In genomic region chr12:49389092-49389703, GRCh38 we compare ENCODE assay signal across 10 cellular contexts. TPM values are rescaled to one million over a fixed set of nuclear protein-coding genes. Genes with fewer than 3 reads are reported as not detected.
DNase-seq lines count a peak whose midpoint lies in the region; ATAC-seq and TF ChIP-seq lines count a peak whose summit lies in the region.
"Had no signal": no experiment of that assay in that cellular context is flagged by ENCODE, and none has a peak within 500 bp of the region (broad histone marks: within the 10 kb centered on the region; RNA-seq: fewer than 3 reads in every experiment).

No MANE protein-coding gene starts in this region.

- intact Hi-C loops in dendritic cell treated with granulocyte-macrophage colony-stimulating factor and Interleukin-4, amounts not matched to agents 40 ng/mL and 50 ng/mL, for 4 days (cut with micrococcal nuclease): no loop called here
- intact Hi-C loops in ovary (cut with DNase I): no loop called here

- H3K36me3 ChIP-seq in CD8-positive, alpha-beta memory T cell (ENCODE audit: insufficient read depth, low read length): no peaks in the 10 kb centered on the region
- no peaks in the 10 kb centered on the region for H3K36me3 ChIP-seq in ovary

- TF ChIP-seq EP300 in ovary (IDR thresholded peaks at IDR 0.05): no peak

- ATAC-seq in HG02884 (IDR thresholded peaks at IDR 0.05; ENCODE audit: unreplicated experiment): no peak

- CTCF ChIA-PET in CD8-positive, alpha-beta memory T cell (lab: Charles Lee): interaction anchor here (1.1 to 2.1 kb wide), 5 partner anchors 10 to 42 kb away, joined by 3 to 15 read pairs (median 6); partner anchors contain the start of gene SPATS2

- TF ChIP-seq POLR2A in ovary (IDR thresholded peaks at IDR 0.05): no peak

- no peak overlapping the region for H3K27ac ChIP-seq in CD8-positive, alpha-beta memory T cell (ENCODE audit: low read depth, low read length)
- no peak overlapping the region for H3K27ac ChIP-seq in ovary

- peak overlapping the region in 6 of 7 donors; percentile 11 to 73 (median 56) for H3K4me3 Mint-ChIP-seq in CD8-positive, alpha-beta memory T cell
- H3K4me3 Mint-ChIP-seq in dendritic cell treated with granulocyte-macrophage colony-stimulating factor and Interleukin-4, amounts not matched to agents 40 ng/mL and 50 ng/mL, for 4 days: peak overlapping the region; percentile 37

- peak; percentile 26 for TF ChIP-seq CTCF in retinal pigment epithelial cell (conservative IDR thresholded peaks at IDR 0.05; ENCODE audit: low read depth, low read length)
- no peak for TF ChIP-seq CTCF in ovary (IDR thresholded peaks at IDR 0.05)

- POLR2A ChIA-PET in CD8-positive, alpha-beta memory T cell (lab: Charles Lee): no interaction called here

- no peaks in the 10 kb centered on the region for H3K27me3 ChIP-seq in CD8-positive, alpha-beta memory T cell (ENCODE audit: insufficient read depth, low read length, poor library complexity, severe bottlenecking)
- H3K27me3 ChIP-seq in ovary: no peaks in the 10 kb centered on the region

- peaks cover 0 to 2% of the 10 kb centered on the region in 2 donors for H3K27me3 Mint-ChIP-seq in CD8-positive, alpha-beta memory T cell
- no peaks in the 10 kb centered on the region for H3K27me3 Mint-ChIP-seq in dendritic cell treated with granulocyte-macrophage colony-stimulating factor and Interleukin-4, amounts not matched to agents 40 ng/mL and 50 ng/mL, for 4 days

- H3K9me3 Mint-ChIP-seq in CD8-positive, alpha-beta memory T cell: no peaks in the 10 kb centered on the region
- no peaks in the 10 kb centered on the region for H3K9me3 Mint-ChIP-seq in dendritic cell treated with granulocyte-macrophage colony-stimulating factor and Interleukin-4, amounts not matched to agents 40 ng/mL and 50 ng/mL, for 4 days

- DNase-seq in CD8-positive, alpha-beta memory T cell: peak; percentile 38 to 73 (median 49)
- DNase-seq in activated CD4-positive, alpha-beta T cell treated with anti-CD3 and anti-CD28 coated beads for 4 hours: peak; percentile 49 to 69
- DNase-seq in retinal pigment epithelial cell (ENCODE audit: low read depth) (no peak), ovary (no peak), GDM1 (lab: John Stamatoyannopoulos, UW) (no peak), hepatic stellate cell (ENCODE audit: low spot score) (no peak)

- H3K36me3 Mint-ChIP-seq in CD8-positive, alpha-beta memory T cell: peaks cover 0 to 3% (median 0%) of the 10 kb centered on the region in 3 donors
- peaks cover 34% of the 10 kb centered on the region for H3K36me3 Mint-ChIP-seq in dendritic cell treated with granulocyte-macrophage colony-stimulating factor and Interleukin-4, amounts not matched to agents 40 ng/mL and 50 ng/mL, for 4 days (ENCODE audit: low read depth)

- 86 to 91% (median 90%) methylated on average over 30 of the region's 30 CpGs for WGBS in ovary, 3 donors

- peak overlapping the region in 1 of 8 donors; percentile 54 for H3K27ac Mint-ChIP-seq in CD8-positive, alpha-beta memory T cell
- peak overlapping the region; percentile 49 for H3K27ac Mint-ChIP-seq in dendritic cell treated with granulocyte-macrophage colony-stimulating factor and Interleukin-4, amounts not matched to agents 40 ng/mL and 50 ng/mL, for 4 days

- H3K9me3 ChIP-seq in CD8-positive, alpha-beta memory T cell (ENCODE audit: low read length): no peaks in the 10 kb centered on the region
- no peaks in the 10 kb centered on the region for H3K9me3 ChIP-seq in ovary

- peaks cover 4 to 7% (median 4%) of the 10 kb centered on the region in 3 donors for H3K4me1 Mint-ChIP-seq in CD8-positive, alpha-beta memory T cell
- peaks cover 29% of the 10 kb centered on the region for H3K4me1 Mint-ChIP-seq in dendritic cell treated with granulocyte-macrophage colony-stimulating factor and Interleukin-4, amounts not matched to agents 40 ng/mL and 50 ng/mL, for 4 days (ENCODE audit: low read depth)

- no peaks in the 10 kb centered on the region for H3K4me1 ChIP-seq in CD8-positive, alpha-beta memory T cell (ENCODE audit: insufficient read depth, low read length)
- H3K4me1 ChIP-seq in ovary (ENCODE audit: insufficient read depth): no peaks in the 10 kb centered on the region

- H3K4me3 ChIP-seq in CD8-positive, alpha-beta memory T cell (ENCODE audit: low read length): no peak overlapping the region
- H3K4me3 ChIP-seq in retinal pigment epithelial cell (ENCODE audit: low read length) (no peak overlapping the region), ovary (no peak overlapping the region)

RNA-seq across cellular contexts. Expression of gene SPATS2, which starts 21.9 kb away (rescaled TPM):
- 1 to 10 TPM; 9.1 to 9.4 TPM for total RNA-seq in CD8-positive, alpha-beta memory T cell
- polyA plus RNA-seq in CD8-positive, alpha-beta memory T cell: 7.6 TPM
- 10 to 100 TPM in 6 of 7 donors, 1 to 10 TPM in 1; 9.1 to 19.7 (median 15.2) TPM for total RNA-seq in ovary
- 10 to 100 TPM; 10.9 to 28.2 TPM for polyA plus RNA-seq in ovary

RNA-seq across cellular contexts. Expression of gene DNAJC22, which starts 42.5 kb away (rescaled TPM):
- not detected for total RNA-seq in CD8-positive, alpha-beta memory T cell
- polyA plus RNA-seq in CD8-positive, alpha-beta memory T cell: not detected
- 1 to 10 TPM in 1 of 7 donors, under 1 TPM in 4, not detected in 2; 0.37 to 3.4 (median 0.47) TPM for total RNA-seq in ovary
- under 1 TPM; 0.30 to 0.58 TPM for polyA plus RNA-seq in ovary

RNA-seq across cellular contexts. Expression of gene C1QL4, which starts 52.2 kb away (rescaled TPM):
- total RNA-seq in CD8-positive, alpha-beta memory T cell: not detected
- not detected for polyA plus RNA-seq in CD8-positive, alpha-beta memory T cell
- not detected for total RNA-seq in ovary
- not detected for polyA plus RNA-seq in ovary
- total RNA-seq: glomerular endothelial cell had no signal
- polyA plus RNA-seq: BJ had no signal

Comparison
In these comparisons a context has a peak if more than half of its experiments do, and no peak if none do; other contexts are left out.
1. DNase-seq: peak in CD8-positive, alpha-beta memory T cell (5 of 5) and activated CD4-positive, alpha-beta T cell treated with anti-CD3 and anti-CD28 coated beads for 4 hours (2 of 2); none in retinal pigment epithelial cell (single experiment), ovary (0 of 5), GDM1 (single experiment) and hepatic stellate cell (single experiment).